In genomic region chr17:58527306-58527705, GRCh38 we compare ENCODE assay signal across 11 cellular contexts. TPM values are rescaled to one million over a fixed set of nuclear protein-coding genes. Genes with fewer than 3 reads are reported as not detected.
A peak's percentile ranks its signal among the peaks of the same experiment; 100 is the strongest.
DNase-seq lines count a peak whose midpoint lies in the region; ATAC-seq, FAIRE-seq and TF ChIP-seq lines count a peak whose summit lies in the region.
"Had no signal": no experiment of that assay in that cellular context is flagged by ENCODE, and none has a peak within 500 bp of the region (broad histone marks: within the 10 kb centered on the region; RNA-seq: fewer than 3 reads in every experiment).

No MANE protein-coding gene starts in this region.

- no peak for TF ChIP-seq POLR2A in HepG2 (IDR thresholded peaks at IDR 0.05; ENCODE audit: insufficient read depth in 1 of 2, low read depth in 2 of 2, low read length in 2 of 2)

- H3K27me3 ChIP-seq in left ventricle myocardium inferior (ENCODE audit: low read depth) (no peaks in the 10 kb centered on the region), HepG2 (ENCODE audit: control insufficient read depth in 1 of 2, insufficient read depth in 2 of 2, low read length in 2 of 2) (peaks cover 7 to 34% of the 10 kb centered on the region in 2 experiments; a peak in 3 of 5 replicates)

- DNase-seq in left ventricle myocardium inferior: no peak
- DNase-seq in left cardiac atrium: no peak
- DNase-seq in activated CD8-positive, alpha-beta T cell treated with anti-CD3 and anti-CD28 coated beads for 36 hours: no peak
- no peak for DNase-seq in HepG2 (ENCODE audit: low spot score)
- no peak for DNase-seq in NK-92 (lab: John Stamatoyannopoulos, UW; ENCODE audit: unreplicated experiment)
- DNase-seq in NCI-H1436 (lab: John Stamatoyannopoulos, UW): no peak
- no peak for DNase-seq in mucosa of descending colon
- DNase-seq: activated T-cell treated with anti-CD3 and anti-CD28 coated beads for 4 hours, NCI-H1105 treated with DMSO at 0.1 percent for 48 hours, SHP77 treated with DMSO at 0.1 percent for 48 hours had no signal

- peak overlapping the region; percentile 82 for H3K27ac ChIP-seq in left ventricle myocardium inferior (replicated peaks)
- no peak overlapping the region for H3K27ac ChIP-seq in HepG2 (ENCODE audit: extremely low read length, insufficient read depth, low read length)

- no peaks in the 10 kb centered on the region for H3K4me1 Mint-ChIP-seq in activated CD8-positive, alpha-beta T cell treated with anti-CD3 and anti-CD28 coated beads for 36 hours (ENCODE audit: low read depth)

- TF ChIP-seq EP300 in HepG2 (IDR thresholded peaks at IDR 0.05; ENCODE audit: low read depth in 2 of 2, low read length in 2 of 2): no peak
- no peak for TF ChIP-seq EP300 in HepG2 (CRISPR knock-in tag; IDR thresholded peaks at IDR 0.05; ENCODE audit: borderline replicate concordance)

- H3K27ac Mint-ChIP-seq in activated CD8-positive, alpha-beta T cell treated with anti-CD3 and anti-CD28 coated beads for 36 hours: no peak overlapping the region

- no TSS peak for BruUV-seq in HepG2 (replicated peaks; lab: Mats Ljungman, UMichigan)

- TF ChIP-seq RAD21 in HepG2 (CRISPR knock-in tag; IDR thresholded peaks at IDR 0.05): no peak

- H3K4me3 ChIP-seq in left ventricle myocardium inferior (peak overlapping the region; percentile 43), HepG2 (replicated peaks in 1 of 3; ENCODE audit: insufficient read depth in 1 of 3, low read depth in 2 of 3, low read length in 3 of 3) (no peak overlapping the region), mucosa of descending colon (no peak overlapping the region)

- no peaks in the 10 kb centered on the region for H3K9me3 Mint-ChIP-seq in activated CD8-positive, alpha-beta T cell treated with anti-CD3 and anti-CD28 coated beads for 36 hours

- FAIRE-seq in HepG2 (lab: Jason Lieb, UNC): no peak

- TF ChIP-seq CTCF in left ventricle myocardium inferior (IDR thresholded peaks at IDR 0.05; ENCODE audit: borderline replicate concordance) (peak; percentile 28), HepG2 (CRISPR knock-in tag; IDR thresholded peaks at IDR 0.05) (peak; percentile 34), mucosa of descending colon (IDR thresholded peaks at IDR 0.05) (no peak)
- TF ChIP-seq CTCF in activated CD8-positive, alpha-beta T cell treated with anti-CD3 and anti-CD28 coated beads for 36 hours (IDR thresholded peaks at IDR 0.05): no peak

- H3K9ac ChIP-seq in HepG2 (ENCODE audit: insufficient read depth, low read depth, low read length): no peak overlapping the region

- H3K4me2 ChIP-seq in HepG2 (ENCODE audit: low read depth, low read length): no peak overlapping the region

- H3K4me3 Mint-ChIP-seq in activated CD8-positive, alpha-beta T cell treated with anti-CD3 and anti-CD28 coated beads for 36 hours: no peak overlapping the region

- H3K9me3 ChIP-seq in left ventricle myocardium inferior (replicated peaks) (no peaks in the 10 kb centered on the region), HepG2 (ENCODE audit: low read length) (no peaks in the 10 kb centered on the region), mucosa of descending colon (no peaks in the 10 kb centered on the region)

- H3K36me3 Mint-ChIP-seq in activated CD8-positive, alpha-beta T cell treated with anti-CD3 and anti-CD28 coated beads for 36 hours (ENCODE audit: low read depth): no peaks in the 10 kb centered on the region

- H4K20me1 ChIP-seq in HepG2 (ENCODE audit: insufficient read depth, low read length): no peaks in the 10 kb centered on the region

- H3K4me1 ChIP-seq in left ventricle myocardium inferior: peaks cover 73% of the 10 kb centered on the region
- H3K4me1 ChIP-seq in HepG2 (ENCODE audit: insufficient read depth, low read length): peaks cover 29% of the 10 kb centered on the region
- peaks cover 5% of the 10 kb centered on the region for H3K4me1 ChIP-seq in mucosa of descending colon (ENCODE audit: low read depth)

- CTCF ChIA-PET in activated CD8-positive, alpha-beta T cell treated with anti-CD3 and anti-CD28 coated beads for 36 hours (lab: Charles Lee): interaction anchor here (0.9 to 2.7 kb wide), 6 partner anchors 9 to 477 kb away, joined by 3 to 11 read pairs (median 4); no protein-coding TSS in a partner anchor
- CTCF ChIA-PET in HepG2 (lab: Yijun Ruan, JAX; ENCODE audit: low intra/inter-chr PET ratio, low total read pairs): interaction anchor here (0.8 kb wide), 1 partner anchor 50 kb away, joined by 3 read pairs; no protein-coding TSS in a partner anchor

- H3K27me3 Mint-ChIP-seq in activated CD8-positive, alpha-beta T cell treated with anti-CD3 and anti-CD28 coated beads for 36 hours: peaks cover 14% of the 10 kb centered on the region

- H3K36me3 ChIP-seq in left ventricle myocardium inferior (peaks cover 15% of the 10 kb centered on the region), HepG2 (replicated peaks in 1 of 2; ENCODE audit: control insufficient read depth in 1 of 2, insufficient read depth in 2 of 2, low read length in 2 of 2) (no peaks in the 10 kb centered on the region), mucosa of descending colon (ENCODE audit: low read depth) (no peaks in the 10 kb centered on the region)

- in situ Hi-C loops in HepG2 (cut with HindIII; ENCODE audit: extremely low pct_ligation_motif_present, low pct_unique_long_range_greater_than_20kb): no loop called here

- POLR2A ChIA-PET in activated CD8-positive, alpha-beta T cell treated with anti-CD3 and anti-CD28 coated beads for 36 hours (lab: Charles Lee): interaction anchor here (5.2 kb wide), 1 partner anchor 104 kb away, joined by 37 read pairs; no protein-coding TSS in a partner anchor
- POLR2A ChIA-PET in HepG2 (lab: Yijun Ruan, JAX): interaction anchor here (2.1 to 3.0 kb wide), 2 partner anchors 9 to 104 kb away, joined by 7 to 9 read pairs; no protein-coding TSS in a partner anchor

- WGBS in HepG2 (ENCODE audit: low lambda C conversion rate): 33% methylated on average over 2 of the region's 2 CpGs

- intact Hi-C loops in left ventricle myocardium inferior (cut with micrococcal nuclease): no loop called here
- intact Hi-C loops in left cardiac atrium (cut with DNase I): loop anchor here (10.0 kb wide), 2 partner anchors 47 to 167 kb away; partner anchors contain the start of genes RAD51C (in 1 of the 2) and TEX14 (in 1 of the 2)
- intact Hi-C loops in activated CD8-positive, alpha-beta T cell treated with anti-CD3 and anti-CD28 coated beads for 36 hours (cut with micrococcal nuclease): no loop called here
- intact Hi-C loops in HepG2 (cut with micrococcal nuclease; ENCODE audit: unreplicated experiment): no loop called here
- intact Hi-C loops in mucosa of descending colon (cut with DNase I, micrococcal nuclease): no loop called here

- no peaks in the 10 kb centered on the region for H3K79me2 ChIP-seq in HepG2 (ENCODE audit: insufficient read depth, low read length)

- no peak for ATAC-seq in left cardiac atrium
- ATAC-seq in activated CD8-positive, alpha-beta T cell treated with anti-CD3 and anti-CD28 coated beads for 36 hours: peak; percentile 21
- ATAC-seq in HepG2: peak; percentile 47
- no peak for ATAC-seq in GM21515 (IDR thresholded peaks at IDR 0.05; ENCODE audit: unreplicated experiment)
- ATAC-seq in mucosa of descending colon: no peak

- H2AFZ ChIP-seq in HepG2 (ENCODE audit: low read length): no peak overlapping the region

RNA-seq across cellular contexts. Expression of gene MTMR4, which starts 12.9 kb away (rescaled TPM):
- 24.0 TPM for total RNA-seq in left ventricle myocardium inferior
- 10 to 100 TPM; 11.6 to 17.4 TPM for total RNA-seq in left cardiac atrium
- total RNA-seq in activated CD8-positive, alpha-beta T cell treated with anti-CD3 and anti-CD28 coated beads for 36 hours: 10 to 100 TPM; 73.3 to 82.1 TPM
- 62.5 and 67.7 TPM in 2 replicates for total RNA-seq in HepG2 (2016; rRNA removed; fragmentation: Illumina TruSeq; extraction: Trizol)
- total RNA-seq in HepG2 (2016; cell fraction: cytosol; rRNA removed; fragmentation: Illumina TruSeq; extraction: Trizol; ENCODE audit: low read depth): 6.9 and 7.8 TPM in 2 replicates
- 61.5 and 62.9 TPM in 2 replicates for total RNA-seq in HepG2 (2016; cell fraction: insoluble cytoplasmic fraction; rRNA removed; fragmentation: Illumina TruSeq; extraction: Trizol)
- 27.9 and 28.2 TPM in 2 replicates for total RNA-seq in HepG2 (2016; cell fraction: membrane; rRNA removed; fragmentation: Illumina TruSeq; extraction: Trizol)
- total RNA-seq in HepG2 (2016; cell fraction: nucleus; rRNA removed; fragmentation: Illumina TruSeq; extraction: Trizol): 54.7 and 66.1 TPM in 2 replicates
- polyA plus RNA-seq in HepG2 (2011; rRNA removed): 50.0 and 65.1 TPM in 2 replicates
- 31.7 and 35.5 TPM in 2 replicates for polyA plus RNA-seq in HepG2 (2011; cell fraction: cytosol; rRNA removed)
- polyA plus RNA-seq in HepG2 (2011; cell fraction: nucleus; rRNA removed): 74.1 and 81.5 TPM in 2 replicates
- 31.8 and 52.5 TPM in 2 replicates for polyA plus RNA-seq in HepG2 (2012)
- 1.6 and 1.8 TPM in 2 replicates for polyA plus RNA-seq in HepG2 (2016; cell fraction: cytosol; fragmentation: Illumina TruSeq; extraction: Trizol; ENCODE audit: low read depth)
- 34.7 and 37.2 TPM in 2 replicates for polyA plus RNA-seq in HepG2 (2016; cell fraction: insoluble cytoplasmic fraction; fragmentation: Illumina TruSeq; extraction: Trizol; ENCODE audit: low read depth)
- polyA plus RNA-seq in HepG2 (2016; cell fraction: membrane; fragmentation: Illumina TruSeq; extraction: Trizol; ENCODE audit: low read depth): 7.7 and 8.4 TPM in 2 replicates
- polyA plus RNA-seq in HepG2 (2016; cell fraction: nucleus; fragmentation: Illumina TruSeq; extraction: Trizol; ENCODE audit: insufficient read depth, low read depth): 96.4 and 106 TPM in 2 replicates
- 196 and 302 TPM in 2 replicates for polyA minus RNA-seq in HepG2 (2011; rRNA and poly(A)+ RNA removed; ENCODE audit: low replicate concordance)
- 39.7 and 42.2 TPM in 2 replicates for polyA minus RNA-seq in HepG2 (2011; cell fraction: cytosol; rRNA and poly(A)+ RNA removed)
- polyA minus RNA-seq in HepG2 (2011; cell fraction: nucleus; rRNA and poly(A)+ RNA removed): 68.5 and 69.2 TPM in 2 replicates
- 10 to 100 TPM; 38.9 to 61.9 (median 47.3) TPM for total RNA-seq in mucosa of descending colon

RNA-seq across cellular contexts. Expression of gene HSF5, which starts 39.1 kb away (rescaled TPM):
- total RNA-seq in left ventricle myocardium inferior (not detected), left cardiac atrium (under 1 TPM; 0.06 to 0.10 TPM), HepG2 (2016; rRNA removed; fragmentation: Illumina TruSeq; extraction: Trizol) (not detected in 2 replicates), mucosa of descending colon (under 1 TPM in 2 of 3 donors, not detected in 1; 0.07 to 0.09 TPM)
- 1 to 10 TPM; 3.2 to 3.9 TPM for total RNA-seq in activated CD8-positive, alpha-beta T cell treated with anti-CD3 and anti-CD28 coated beads for 36 hours
- not detected in 2 replicates for total RNA-seq in HepG2 (2016; cell fraction: cytosol; rRNA removed; fragmentation: Illumina TruSeq; extraction: Trizol; ENCODE audit: low read depth)
- not detected in 2 replicates for total RNA-seq in HepG2 (2016; cell fraction: insoluble cytoplasmic fraction; rRNA removed; fragmentation: Illumina TruSeq; extraction: Trizol)
- 0.03 and 0.06 TPM in 2 replicates for total RNA-seq in HepG2 (2016; cell fraction: membrane; rRNA removed; fragmentation: Illumina TruSeq; extraction: Trizol)
- total RNA-seq in HepG2 (2016; cell fraction: nucleus; rRNA removed; fragmentation: Illumina TruSeq; extraction: Trizol): not detected in 2 replicates
- polyA plus RNA-seq in HepG2 (2011; rRNA removed): not detected in 2 replicates
- not detected in 2 replicates for polyA plus RNA-seq in HepG2 (2011; cell fraction: cytosol; rRNA removed)
- 0.03 TPM in 1 of 2 replicates, not detected in the other for polyA plus RNA-seq in HepG2 (2011; cell fraction: nucleus; rRNA removed)
- polyA plus RNA-seq in HepG2 (2012): not detected in 2 replicates
- not detected in 2 replicates for polyA plus RNA-seq in HepG2 (2016; cell fraction: cytosol; fragmentation: Illumina TruSeq; extraction: Trizol; ENCODE audit: low read depth)
- not detected in 2 replicates for polyA plus RNA-seq in HepG2 (2016; cell fraction: insoluble cytoplasmic fraction; fragmentation: Illumina TruSeq; extraction: Trizol; ENCODE audit: low read depth)
- polyA plus RNA-seq in HepG2 (2016; cell fraction: membrane; fragmentation: Illumina TruSeq; extraction: Trizol; ENCODE audit: low read depth): not detected in 2 replicates
- not detected in 2 replicates for polyA plus RNA-seq in HepG2 (2016; cell fraction: nucleus; fragmentation: Illumina TruSeq; extraction: Trizol; ENCODE audit: insufficient read depth, low read depth)
- 0.06 TPM in 1 of 2 replicates, not detected in the other for polyA minus RNA-seq in HepG2 (2011; rRNA and poly(A)+ RNA removed; ENCODE audit: low replicate concordance)
- polyA minus RNA-seq in HepG2 (2011; cell fraction: cytosol; rRNA and poly(A)+ RNA removed): not detected in 2 replicates
- polyA minus RNA-seq in HepG2 (2011; cell fraction: nucleus; rRNA and poly(A)+ RNA removed): 0.13 TPM in 1 of 2 replicates, not detected in the other

Comparison
In these comparisons a context has a peak if more than half of its experiments do, and no peak if none do; other contexts are left out.
1. intact Hi-C loops: an anchor here in left cardiac atrium (10.0 kb wide); none called in left ventricle myocardium inferior, activated CD8-positive, alpha-beta T cell treated with anti-CD3 and anti-CD28 coated beads for 36 hours, HepG2 and mucosa of descending colon.
2. CTCF ChIP-seq: peak in left ventricle myocardium inferior (single experiment) and HepG2 (single experiment); none in activated CD8-positive, alpha-beta T cell treated with anti-CD3 and anti-CD28 coated beads for 36 hours (single experiment) and mucosa of descending colon (single experiment).
3. ATAC-seq: peak in activated CD8-positive, alpha-beta T cell treated with anti-CD3 and anti-CD28 coated beads for 36 hours (single experiment) and HepG2 (single experiment); none in left cardiac atrium (0 of 2), GM21515 (single experiment) and mucosa of descending colon (single experiment).